In the genomic region with DNA sequence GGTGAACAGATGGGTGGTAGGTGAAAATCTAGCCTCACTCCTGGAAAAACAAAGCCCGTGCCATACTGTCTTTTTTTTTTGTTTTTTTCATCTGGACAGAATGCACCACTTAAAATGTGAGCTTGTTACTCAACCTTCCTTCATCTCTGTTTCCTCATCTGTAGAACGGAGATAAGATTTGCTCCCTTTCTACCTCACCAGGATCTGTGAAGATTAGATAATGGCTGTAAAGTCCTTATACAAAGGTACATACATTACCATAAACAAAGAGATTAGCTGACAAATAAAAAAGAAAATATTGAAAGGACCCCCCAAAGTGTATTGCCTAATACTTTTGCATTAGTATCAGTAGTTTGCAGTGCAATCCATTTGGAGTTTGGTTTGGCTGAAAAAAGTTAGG, we compare ENCODE assay signal across 22 cellular contexts.
A peak's percentile ranks its signal among the peaks of the same experiment; 100 is the strongest.
DNase-seq lines count a peak whose midpoint lies in the region; ATAC-seq, FAIRE-seq and TF ChIP-seq lines count a peak whose summit lies in the region.
"Had no signal": no experiment of that assay in that cellular context is flagged by ENCODE, and none has a peak within 500 bp of the region (broad histone marks: within the 10 kb centered on the region; RNA-seq: fewer than 3 reads in every experiment).

No MANE protein-coding gene starts in this region.

- no peak for DNase-seq in GM23338 (ENCODE audit: low spot score)
- DNase-seq in OCI-M1 (lab: John Stamatoyannopoulos, UW): peak; percentile 64
- DNase-seq in H1 (ENCODE audit: low read depth in 1 of 2, low spot score in 2 of 2): no peak
- DNase-seq in neural crest cell (ENCODE audit: low read depth, low spot score): no peak
- DNase-seq in NCI-H1694 (lab: John Stamatoyannopoulos, UW): no peak
- DNase-seq in naive thymus-derived CD8-positive, alpha-beta T cell: no peak
- no peak for DNase-seq in spleen
- DNase-seq: activated CD8-positive, alpha-beta memory T cell treated with anti-CD3 and anti-CD28 coated beads, Interleukin-2, amount 50 U/mL, for 4 hours; caudate nucleus; CD4-positive, CD25-positive, alpha-beta regulatory T cell; dorsolateral prefrontal cortex; foreskin fibroblast; GM23248; nucleus accumbens; Peyer's patch; SJCRH30; stimulated activated naive B cell treated with anti-CD40 and anti-IgM and Interleukin-4, amounts not matched to agents 10 μg/mL and 1 μg/mL and 100 μg/mL, for 72 hours had no signal

- no peak overlapping the region for H3K9ac ChIP-seq in H1 (replicated peaks in 1 of 4; ENCODE audit: extremely low read depth in 1 of 4, low read depth in 3 of 4, low read length in 3 of 4)
- H3K9ac ChIP-seq: GM23248 had no signal

- H2AFZ ChIP-seq in GM23338: no peak overlapping the region
- H2AFZ ChIP-seq in H1 (ENCODE audit: low read length): no peak overlapping the region
- H2AFZ ChIP-seq: GM23248 had no signal

- POLR2A ChIA-PET in H1 (lab: Charles Lee; ENCODE audit: partially characterized antibody): no interaction called here
- POLR2A ChIA-PET in naive thymus-derived CD8-positive, alpha-beta T cell (lab: Charles Lee): no interaction called here

- no peak for TF ChIP-seq EP300 in H1 (IDR thresholded peaks at IDR 0.05; ENCODE audit: borderline replicate concordance in 1 of 2, low read depth in 2 of 2, low read length in 2 of 2)

- H3K9me2 ChIP-seq in GM23338 (ENCODE audit: insufficient read depth): no peaks in the 10 kb centered on the region

- CTCF ChIA-PET in H1 (lab: Charles Lee; ENCODE audit: partially characterized antibody): no interaction called here

- 84% methylated on average over 2 of the region's 2 CpGs; no CpG with 5 or more reads in 1 of the 2 experiments for WGBS in H1 (ENCODE audit: extremely low coverage in 1 of 2, insufficient coverage in 1 of 2, insufficient read length in 1 of 2, insufficient replicate concordance in 2 of 2, low coverage in 1 of 2, low lambda C conversion rate in 2 of 2, missing lambda C conversion rate in 1 of 2), 2 experiments
- WGBS in spleen, 5 donors: 39 to 67% (median 51%) methylated on average over 2 of the region's 2 CpGs

- peak overlapping the region; percentile 36 for H4K91ac ChIP-seq in H1 (replicated peaks; ENCODE audit: insufficient read length, low read length)

- H3K36me3 ChIP-seq in GM23338 (ENCODE audit: insufficient read depth) (no peaks in the 10 kb centered on the region), H1 (ENCODE audit: control insufficient read depth in 2 of 4, insufficient read depth in 4 of 4, low read length in 3 of 4) (no peaks in the 10 kb centered on the region), spleen (no peaks in the 10 kb centered on the region)
- H3K36me3 ChIP-seq: ascending aorta, Peyer's patch, SJCRH30 had no signal

- H3K4me1 ChIP-seq in GM23338 (ENCODE audit: insufficient read depth) (peaks cover 55% of the 10 kb centered on the region), H1 (replicated peaks in 1 of 4; ENCODE audit: control insufficient read depth in 3 of 4, insufficient read depth in 4 of 4, low read length in 3 of 4) (peaks cover 0 to 9% (median 5%) of the 10 kb centered on the region in 4 experiments; a peak in 4 of 7 replicates), spleen (peaks cover 12 to 35% (median 27%) of the 10 kb centered on the region in 6 donors)
- H3K4me1 ChIP-seq: Peyer's patch had no signal

- H3F3A ChIP-seq in GM23338 (replicated peaks; ENCODE audit: low read depth): no peaks in the 10 kb centered on the region

- H3K14ac ChIP-seq in H1 (ENCODE audit: insufficient read length): no peak overlapping the region

- TF ChIP-seq CTCF in GM23338 (conservative IDR thresholded peaks at IDR 0.05; ENCODE audit: low read depth in 2 of 2): no peak
- TF ChIP-seq CTCF in H1 (IDR thresholded peaks at IDR 0.05; ENCODE audit: control extremely low read depth in 1 of 3, insufficient read depth in 1 of 3, low read depth in 1 of 3, low read length in 3 of 3): no peak
- no peak for TF ChIP-seq CTCF in neural crest cell (conservative IDR thresholded peaks at IDR 0.05)
- TF ChIP-seq CTCF in spleen (IDR thresholded peaks at IDR 0.05 in 8 of 11, conservative IDR thresholded peaks at IDR 0.05 in 3 of 11): no peak

- no peak overlapping the region for H3K4ac ChIP-seq in H1 (replicated peaks; ENCODE audit: insufficient read length, low read depth, low read length)

- no peaks in the 10 kb centered on the region for H3K79me1 ChIP-seq in H1 (ENCODE audit: low read depth, low read length)

- H2AK5ac ChIP-seq in H1 (ENCODE audit: low read depth, low read length): no peak overlapping the region

- H4K8ac ChIP-seq in H1 (ENCODE audit: extremely low read depth, insufficient read depth, low read length): no peak overlapping the region

- TF ChIP-seq POLR2A in H1 (IDR thresholded peaks at IDR 0.05; ENCODE audit: control extremely low read depth in 1 of 2, low read depth in 2 of 2, low read length in 2 of 2) (no peak), spleen (IDR thresholded peaks at IDR 0.05) (no peak)

- intact Hi-C loops in spleen (cut with DNase I; ENCODE audit: low total_unique reads): no loop called here

- H3K9me3 ChIP-seq in H1 (ENCODE audit: insufficient read depth in 2 of 2, low read depth in 1 of 2, low read length in 1 of 2) (no peaks in the 10 kb centered on the region), spleen (no peaks in the 10 kb centered on the region)
- H3K9me3 ChIP-seq: ascending aorta, Peyer's patch, SJCRH30 had no signal

- no peaks in the 10 kb centered on the region for H3K27me3 Mint-ChIP-seq in GM23338 (ENCODE audit: insufficient read depth, low read depth, poor library complexity)
- no peaks in the 10 kb centered on the region for H3K27me3 Mint-ChIP-seq in neural crest cell (ENCODE audit: low read depth)
- peaks cover 0 to 7% (median 0%) of the 10 kb centered on the region in 5 donors for H3K27me3 Mint-ChIP-seq in naive thymus-derived CD8-positive, alpha-beta T cell
- H3K27me3 Mint-ChIP-seq: stimulated activated naive B cell treated with anti-CD40 and anti-IgM and Interleukin-4, amounts not matched to agents 10 μg/mL and 1 μg/mL and 100 μg/mL, for 72 hours had no signal

- no peak for ATAC-seq in GM23338
- ATAC-seq in GM18498 (IDR thresholded peaks at IDR 0.05; ENCODE audit: unreplicated experiment): no peak
- no peak for ATAC-seq in naive thymus-derived CD8-positive, alpha-beta T cell
- ATAC-seq: activated naive CD4-positive, alpha-beta T cell treated with anti-CD3 and anti-CD28 coated beads, Interleukin-2, amount 50 U/mL, for 72 hours; activated T-helper 17 cell treated with anti-CD3 and anti-CD28 coated beads, Interleukin-2, amount 50 U/mL, for 72 hours had no signal

- no peak overlapping the region for H4K5ac ChIP-seq in H1 (ENCODE audit: insufficient read length, low read depth, low read length)

- H3K9me3 Mint-ChIP-seq in GM23338: no peaks in the 10 kb centered on the region
- H3K9me3 Mint-ChIP-seq in neural crest cell: peaks cover 14% of the 10 kb centered on the region
- peaks cover 0 to 11% (median 4%) of the 10 kb centered on the region in 9 donors for H3K9me3 Mint-ChIP-seq in naive thymus-derived CD8-positive, alpha-beta T cell
- H3K9me3 Mint-ChIP-seq: activated T-helper 17 cell treated with anti-CD3 and anti-CD28 coated beads, Interleukin-2, amount 50 U/mL, for 72 hours had no signal

- H2BK5ac ChIP-seq in H1 (ENCODE audit: low read depth, low read length): no peak overlapping the region

- no peak overlapping the region for H2BK15ac ChIP-seq in H1 (ENCODE audit: low read length)

- H3K79me2 ChIP-seq in GM23338 (replicated peaks; ENCODE audit: insufficient read depth): no peaks in the 10 kb centered on the region
- H3K79me2 ChIP-seq in H1 (ENCODE audit: control insufficient read depth in 1 of 2, insufficient read depth in 2 of 2, low read length in 2 of 2): no peaks in the 10 kb centered on the region

- H3K36me3 Mint-ChIP-seq in GM23338 (ENCODE audit: low read depth): no peaks in the 10 kb centered on the region
- peaks cover 10% of the 10 kb centered on the region for H3K36me3 Mint-ChIP-seq in neural crest cell (ENCODE audit: low read depth)
- H3K36me3 Mint-ChIP-seq in naive thymus-derived CD8-positive, alpha-beta T cell: peaks cover 0 to 6% (median 0%) of the 10 kb centered on the region in 3 donors
- H3K36me3 Mint-ChIP-seq: activated naive CD4-positive, alpha-beta T cell treated with anti-CD3 and anti-CD28 coated beads, Interleukin-2, amount 50 U/mL, for 72 hours; CD4-positive, CD25-positive, alpha-beta regulatory T cell had no signal

- H3K4me3 Mint-ChIP-seq in GM23338: no peak overlapping the region
- peak overlapping the region; percentile 55 for H3K4me3 Mint-ChIP-seq in neural crest cell
- no peak overlapping the region for H3K4me3 Mint-ChIP-seq in naive thymus-derived CD8-positive, alpha-beta T cell
- H3K4me3 Mint-ChIP-seq: activated T-helper 17 cell treated with anti-CD3 and anti-CD28 coated beads, Interleukin-2, amount 50 U/mL, for 72 hours; CD4-positive, CD25-positive, alpha-beta regulatory T cell had no signal

- no peak overlapping the region for H3K27ac Mint-ChIP-seq in GM23338
- peak overlapping the region; percentile 27 for H3K27ac Mint-ChIP-seq in neural crest cell (ENCODE audit: unreplicated experiment)
- H3K27ac Mint-ChIP-seq in naive thymus-derived CD8-positive, alpha-beta T cell: peak overlapping the region in 2 of 10 donors; percentile 29 to 86
- H3K27ac Mint-ChIP-seq: activated naive CD4-positive, alpha-beta T cell treated with anti-CD3 and anti-CD28 coated beads, Interleukin-2, amount 50 U/mL, for 72 hours; activated T-helper 17 cell treated with anti-CD3 and anti-CD28 coated beads, Interleukin-2, amount 50 U/mL, for 72 hours; CD4-positive, CD25-positive, alpha-beta regulatory T cell; stimulated activated naive B cell treated with anti-CD40 and anti-IgM and Interleukin-4, amounts not matched to agents 10 μg/mL and 1 μg/mL and 100 μg/mL, for 72 hours had no signal

- no peaks in the 10 kb centered on the region for H3K23me2 ChIP-seq in H1 (ENCODE audit: low read depth, low read length)

- H3K27me3 ChIP-seq in GM23338 (ENCODE audit: insufficient read depth): no peaks in the 10 kb centered on the region
- no peaks in the 10 kb centered on the region for H3K27me3 ChIP-seq in H1 (replicated peaks in 1 of 4; ENCODE audit: control insufficient read depth in 3 of 4, extremely low read depth in 1 of 4, insufficient read depth in 3 of 4, low read length in 3 of 4)
- no peaks in the 10 kb centered on the region for H3K27me3 ChIP-seq in spleen (replicated peaks in 1 of 7)
- H3K27me3 ChIP-seq: ascending aorta, dorsolateral prefrontal cortex, Peyer's patch, SJCRH30 had no signal

- H3K27ac ChIP-seq in GM23338 (ENCODE audit: low read depth) (no peak overlapping the region), H1 (ENCODE audit: low read depth, low read length) (no peak overlapping the region), spleen (no peak overlapping the region)
- H3K27ac ChIP-seq: GM23248, Peyer's patch had no signal

- H4K20me1 ChIP-seq in GM23338 (replicated peaks; ENCODE audit: insufficient read depth) (no peaks in the 10 kb centered on the region), H1 (replicated peaks in 1 of 2; ENCODE audit: control insufficient read depth in 1 of 2, insufficient read depth in 2 of 2, low read length in 2 of 2) (no peaks in the 10 kb centered on the region)

- H3K4me2 ChIP-seq in GM23338: peak overlapping the region; percentile 9; the same call in 1 of the 2 replicates
- H3K4me2 ChIP-seq in H1 (ENCODE audit: insufficient read depth in 1 of 2, low read depth in 2 of 2, low read length in 2 of 2): no peak overlapping the region

- TF ChIP-seq RAD21 in H1 (IDR thresholded peaks at IDR 0.05 in 1 of 2, conservative IDR thresholded peaks at IDR 0.05 in 1 of 2; ENCODE audit: low read depth in 2 of 2, low read length in 2 of 2): no peak

- H3K4me3 ChIP-seq in GM23338 (no peak overlapping the region), H1 (ENCODE audit: extremely low read depth in 1 of 4, insufficient read depth in 2 of 4, low read depth in 3 of 4, low read length in 4 of 4) (no peak overlapping the region), spleen (no peak overlapping the region)
- H3K4me3 ChIP-seq: GM23248, Peyer's patch had no signal

- H3K18ac ChIP-seq in H1 (ENCODE audit: extremely low read depth, low read length): no peak overlapping the region

- H2BK120ac ChIP-seq in H1 (replicated peaks; ENCODE audit: low read depth, low read length): peak overlapping the region; percentile 35

- no peak for FAIRE-seq in H1 (lab: Jason Lieb, UNC)
- FAIRE-seq: HepG2 had no signal

- H3K23ac ChIP-seq in H1 (ENCODE audit: insufficient read length): no peak overlapping the region

- no peak overlapping the region for H2BK20ac ChIP-seq in H1 (ENCODE audit: low read length)

- no peak overlapping the region for H3K56ac ChIP-seq in H1 (replicated peaks; ENCODE audit: insufficient read length, low read depth, low read length)

- H2BK12ac ChIP-seq in H1 (ENCODE audit: low read depth, low read length): no peak overlapping the region

- H3K4me1 Mint-ChIP-seq in GM23338 (peaks cover 50% of the 10 kb centered on the region), neural crest cell (peaks cover 64% of the 10 kb centered on the region)
- H3K4me1 Mint-ChIP-seq in naive thymus-derived CD8-positive, alpha-beta T cell: peaks cover 0 to 32% (median 0%) of the 10 kb centered on the region in 4 donors
